In the genomic region with DNA sequence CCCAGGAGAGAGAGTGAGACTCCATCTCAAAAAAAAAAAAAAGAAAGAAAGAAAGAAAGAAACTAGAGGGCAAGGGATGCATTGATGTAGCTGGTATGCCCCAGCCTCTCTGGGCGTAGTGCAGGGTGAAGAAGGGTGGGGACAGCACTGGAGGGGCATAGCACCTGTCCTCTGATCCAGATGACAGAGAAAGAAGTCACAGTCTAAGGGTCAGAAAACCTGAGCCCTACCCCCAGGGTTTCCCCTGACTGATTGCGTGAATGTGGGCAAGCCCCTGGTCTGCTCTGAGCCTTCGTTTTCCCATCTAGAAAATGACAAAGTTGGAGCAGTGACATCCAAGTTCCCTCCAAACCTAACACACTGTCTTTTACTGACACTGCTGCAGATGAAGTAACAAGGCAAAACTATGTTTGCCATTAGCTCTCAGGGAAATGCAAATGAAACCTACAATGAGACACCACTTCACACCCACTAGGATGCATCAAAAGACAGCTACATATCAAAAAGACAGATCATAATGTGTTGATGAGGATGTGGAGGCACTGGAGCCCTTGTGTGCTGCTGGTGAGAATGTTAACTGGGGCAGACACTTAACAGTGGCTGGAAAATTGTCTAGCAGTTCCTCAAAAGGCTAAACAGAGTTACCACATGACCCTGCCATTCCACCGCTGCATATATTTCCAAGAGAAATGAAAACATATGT, we compare ENCODE assay signal across 32 cellular contexts. TPM values are rescaled to one million over a fixed set of nuclear protein-coding genes. Genes with fewer than 3 reads are reported as not detected.
DNase-seq lines count a peak whose midpoint lies in the region; ATAC-seq, FAIRE-seq and TF ChIP-seq lines count a peak whose summit lies in the region.
"Had no signal": no experiment of that assay in that cellular context is flagged by ENCODE, and none has a peak within 500 bp of the region (broad histone marks: within the 10 kb centered on the region; RNA-seq: fewer than 3 reads in every experiment).

No MANE protein-coding gene starts in this region.

- no peak for TF ChIP-seq CTCF in activated CD8-positive, alpha-beta T cell treated with anti-CD3 and anti-CD28 coated beads for 36 hours (IDR thresholded peaks at IDR 0.05)
- no peak for TF ChIP-seq CTCF in GM12878 (IDR thresholded peaks at IDR 0.05 in 2 of 3, conservative IDR thresholded peaks at IDR 0.05 in 1 of 3; ENCODE audit: control insufficient read depth in 2 of 3, extremely low read depth in 1 of 3, insufficient read depth in 1 of 3, low read depth in 3 of 3, low read length in 3 of 3)
- TF ChIP-seq CTCF in OCI-LY7 (conservative IDR thresholded peaks at IDR 0.05; ENCODE audit: low read length) = no peak

- POLR2A ChIA-PET in activated CD8-positive, alpha-beta T cell treated with anti-CD3 and anti-CD28 coated beads for 36 hours (lab: Charles Lee) = no interaction called here
- POLR2A ChIA-PET in activated CD8-positive, alpha-beta T cell treated with anti-CD3 and anti-CD28 coated beads, Interleukin-2, amount 10 ng/mL, durations not matched to agents 7 days and 5 days (lab: Charles Lee) = interaction anchor here (0.6 to 0.8 kb wide), 2 partner anchors 19 to 53 kb away, joined by 3 to 4 read pairs; no protein-coding TSS in a partner anchor
- POLR2A ChIA-PET in CD8-positive, alpha-beta memory T cell (lab: Charles Lee) = no interaction called here
- POLR2A ChIA-PET in GM12878 (lab: Charles Lee) = interaction anchor here (0.7 kb wide), 1 partner anchor 95 kb away, joined by 4 read pairs; no protein-coding TSS in a partner anchor
- POLR2A ChIA-PET in OCI-LY7 (lab: Charles Lee) = no interaction called here

- CTCF ChIA-PET in activated CD8-positive, alpha-beta T cell treated with anti-CD3 and anti-CD28 coated beads for 36 hours (lab: Charles Lee) = interaction anchor here (0.7 kb wide), 1 partner anchor 99 kb away, joined by 3 read pairs; no protein-coding TSS in a partner anchor
- CTCF ChIA-PET in activated CD8-positive, alpha-beta T cell treated with anti-CD3 and anti-CD28 coated beads, Interleukin-2, amount 10 ng/mL, durations not matched to agents 7 days and 5 days (lab: Charles Lee) = interaction anchor here (1.1 to 1.4 kb wide), 3 partner anchors 17 to 99 kb away, joined by 3 read pairs; no protein-coding TSS in a partner anchor
- CTCF ChIA-PET in CD8-positive, alpha-beta memory T cell (lab: Charles Lee) = no interaction called here
- CTCF ChIA-PET in GM12878 (lab: Yijun Ruan, JAX) (interaction anchor here (0.9 kb wide), 1 partner anchor 434 kb away, joined by 3 read pairs; no protein-coding TSS in a partner anchor), OCI-LY7 (lab: Charles Lee; ENCODE audit: unreplicated experiment) (no interaction called here)

- SMC1A ChIA-PET in GM12878 (lab: Charles Lee; ENCODE audit: uncharacterized antibody, unreplicated experiment) = interaction anchor here (1.1 kb wide), 1 partner anchor 11 kb away, joined by 4 read pairs; no protein-coding TSS in a partner anchor

- H3K27me3 ChIP-seq in CD8-positive, alpha-beta memory T cell (ENCODE audit: insufficient read depth, low read length, poor library complexity, severe bottlenecking) = no peaks in the 10 kb centered on the region
- H3K27me3 ChIP-seq in GM12878 (replicated peaks in 1 of 2; ENCODE audit: control insufficient read depth in 2 of 2, insufficient read depth in 2 of 2, low read length in 1 of 2) = peaks cover 0 to 1% of the 10 kb centered on the region in 2 experiments; a peak in 2 of 4 replicates
- H3K27me3 ChIP-seq: breast epithelium, hepatocyte, MG63, transverse colon had no signal

- TF ChIP-seq RAD21 in GM12878 (IDR thresholded peaks at IDR 0.05; ENCODE audit: insufficient read depth, low read depth, low read length) = no peak

- TF ChIP-seq EP300 in GM12878 (IDR thresholded peaks at IDR 0.05; ENCODE audit: borderline replicate concordance in 1 of 2, control insufficient read depth in 1 of 2, low read depth in 2 of 2, low read length in 2 of 2) = no peak

- no peak overlapping the region for H3K4me3 ChIP-seq in CD8-positive, alpha-beta memory T cell (ENCODE audit: low read length)
- H3K4me3 ChIP-seq in GM12878 = no peak overlapping the region
- no peak overlapping the region for H3K4me3 ChIP-seq in OCI-LY7 (ENCODE audit: low read depth, low read length, poor library complexity, severe bottlenecking)
- H3K4me3 ChIP-seq: breast epithelium, hepatocyte, K562, lower lobe of right lung, MG63, SJCRH30, smooth muscle cell, transverse colon had no signal

- peak; percentile 64 for ATAC-seq in activated CD8-positive, alpha-beta T cell treated with anti-CD3 and anti-CD28 coated beads for 36 hours
- no peak for ATAC-seq in activated CD8-positive, alpha-beta T cell treated with anti-CD3 and anti-CD28 coated beads, Interleukin-2, amount 10 ng/mL, durations not matched to agents 7 days and 5 days
- ATAC-seq in GM12878 (peak; percentile 40), HG02588 (IDR thresholded peaks at IDR 0.05; ENCODE audit: unreplicated experiment) (no peak)
- peak; percentile 43 to 76 for ATAC-seq in natural killer cell treated with Interleukin-12 subunit alpha and Interleukin-12 subunit beta and Interleukin-15 and Interleukin-18, amount 100 ng/mL, for 72 hours
- ATAC-seq: activated CD8-positive, alpha-beta memory T cell treated with anti-CD3 and anti-CD28 coated beads, Interleukin-2, amount 10 ng/mL, durations not matched to agents 7 days and 5 days; K562; lower lobe of right lung had no signal

- no peak overlapping the region for H3K4me3 Mint-ChIP-seq in activated CD8-positive, alpha-beta T cell treated with anti-CD3 and anti-CD28 coated beads for 36 hours
- H3K4me3 Mint-ChIP-seq in activated CD8-positive, alpha-beta T cell treated with anti-CD3 and anti-CD28 coated beads, Interleukin-2, amount 10 ng/mL, durations not matched to agents 7 days and 5 days = no peak overlapping the region
- H3K4me3 Mint-ChIP-seq in CD8-positive, alpha-beta memory T cell = peak overlapping the region in 3 of 7 donors; percentile 14 to 58 (median 36)
- peak overlapping the region; percentile 21 for H3K4me3 Mint-ChIP-seq in natural killer cell treated with Interleukin-12 subunit alpha and Interleukin-12 subunit beta and Interleukin-15 and Interleukin-18, amount 100 ng/mL, for 72 hours
- H3K4me3 Mint-ChIP-seq: activated CD4-positive, alpha-beta T cell treated with anti-CD3 and anti-CD28 coated beads, Interleukin-2, amount 10 ng/mL, durations not matched to agents 7 days and 5 days; activated CD8-positive, alpha-beta memory T cell treated with anti-CD3 and anti-CD28 coated beads, Interleukin-2, amount 10 ng/mL, durations not matched to agents 7 days and 5 days; activated naive CD4-positive, alpha-beta T cell treated with anti-CD3 and anti-CD28 coated beads, Interleukin-2, amount 50 U/mL, for 24 hours; activated T-helper 1 cell treated with anti-CD3 and anti-CD28 coated beads, Interleukin-12 subunit alpha, Interleukin-12 subunit beta, Interleukin-2, Interleukin-4 antibody, amounts not matched to agents 30 ng/mL and 10 ng/mL and 1 ng/mL, durations not matched to agents 14 hours and 24 hours and 36 hours; B cell; nephron had no signal

- 25% methylated on average over 4 of the region's 4 CpGs for WGBS in GM12878 (ENCODE audit: insufficient coverage, insufficient replicate concordance, low lambda C conversion rate, missing lambda C conversion rate)

- BruUV-seq in GM12878 (replicated peaks; lab: Mats Ljungman, UMichigan) (no TSS peak), OCI-LY7 (replicated peaks; lab: Mats Ljungman, UMichigan) (no TSS peak)

- no peaks in the 10 kb centered on the region for H4K20me1 ChIP-seq in GM12878 (ENCODE audit: control insufficient read depth, insufficient read depth)
- no peaks in the 10 kb centered on the region for H4K20me1 ChIP-seq in OCI-LY7 (ENCODE audit: insufficient read depth, low read length)

- H3K79me2 ChIP-seq in GM12878 (ENCODE audit: control insufficient read depth, insufficient read depth, low read length) (no peaks in the 10 kb centered on the region), OCI-LY7 (ENCODE audit: insufficient read depth, low read depth, low read length) (no peaks in the 10 kb centered on the region)
- H3K79me2 ChIP-seq: hepatocyte had no signal

- H3K36me3 ChIP-seq in CD8-positive, alpha-beta memory T cell (ENCODE audit: insufficient read depth, low read length) = no peaks in the 10 kb centered on the region
- H3K36me3 ChIP-seq in GM12878 (ENCODE audit: control insufficient read depth in 2 of 2, insufficient read depth in 2 of 2, low read length in 1 of 2) = no peaks in the 10 kb centered on the region
- H3K36me3 ChIP-seq in OCI-LY7 (ENCODE audit: insufficient read depth, low read length) = no peaks in the 10 kb centered on the region
- H3K36me3 ChIP-seq: breast epithelium, lower lobe of right lung, MG63, SJCRH30, transverse colon, WERI-Rb-1 had no signal

- H3K36me3 Mint-ChIP-seq in activated CD8-positive, alpha-beta T cell treated with anti-CD3 and anti-CD28 coated beads for 36 hours (ENCODE audit: low read depth) = no peaks in the 10 kb centered on the region
- no peaks in the 10 kb centered on the region for H3K36me3 Mint-ChIP-seq in activated CD8-positive, alpha-beta T cell treated with anti-CD3 and anti-CD28 coated beads, Interleukin-2, amount 10 ng/mL, durations not matched to agents 7 days and 5 days (ENCODE audit: low read depth)
- no peaks in the 10 kb centered on the region for H3K36me3 Mint-ChIP-seq in CD8-positive, alpha-beta memory T cell
- H3K36me3 Mint-ChIP-seq in natural killer cell treated with Interleukin-12 subunit alpha and Interleukin-12 subunit beta and Interleukin-15 and Interleukin-18, amount 100 ng/mL, for 72 hours = no peaks in the 10 kb centered on the region
- H3K36me3 Mint-ChIP-seq: activated naive CD4-positive, alpha-beta T cell treated with anti-CD3 and anti-CD28 coated beads, Interleukin-2, amount 50 U/mL, for 24 hours had no signal

- RAD21 ChIA-PET in GM12878 (lab: Charles Lee; ENCODE audit: unreplicated experiment) = interaction anchor here (0.6 kb wide), 1 partner anchor 39 kb away, joined by 3 read pairs; no protein-coding TSS in a partner anchor

- no peak overlapping the region for H3K27ac ChIP-seq in CD8-positive, alpha-beta memory T cell (ENCODE audit: low read depth, low read length)
- H3K27ac ChIP-seq in GM12878 (ENCODE audit: control insufficient read depth, insufficient read depth) (no peak overlapping the region), OCI-LY7 (ENCODE audit: low read depth, low read length, poor library complexity, severe bottlenecking) (no peak overlapping the region)
- H3K27ac ChIP-seq: breast epithelium, hepatocyte, lower lobe of right lung, SJCRH30, transverse colon, WERI-Rb-1 had no signal

- no peak for DNase-seq in activated CD8-positive, alpha-beta T cell treated with anti-CD3 and anti-CD28 coated beads for 36 hours
- DNase-seq in activated CD8-positive, alpha-beta T cell treated with anti-CD3 and anti-CD28 coated beads, Interleukin-2, amount 10 ng/mL, durations not matched to agents 7 days and 5 days = no peak
- DNase-seq in CD8-positive, alpha-beta memory T cell = peak in 1 of 5 donors; percentile 28
- DNase-seq in GM12878 (ENCODE audit: low read depth, low spot score) = no peak
- DNase-seq in natural killer cell treated with Interleukin-12 subunit alpha and Interleukin-12 subunit beta and Interleukin-15 and Interleukin-18, amount 100 ng/mL, for 72 hours (ENCODE audit: low spot score) = no peak
- no peak for DNase-seq in OCI-LY7 (ENCODE audit: low spot score)
- DNase-seq in AG08395 (ENCODE audit: low spot score) = no peak
- DNase-seq: activated CD4-positive, alpha-beta T cell treated with anti-CD3 and anti-CD28 coated beads, Interleukin-2, amount 10 ng/mL, durations not matched to agents 7 days and 5 days; activated CD8-positive, alpha-beta memory T cell treated with anti-CD3 and anti-CD28 coated beads, Interleukin-2, amount 10 ng/mL, durations not matched to agents 7 days and 5 days; anterior cingulate cortex; lower lobe of right lung; MG63; NCI-H1417; NCI-H2029 treated with DMSO at 0.1 percent for 48 hours; NCI-H2227 treated with DMSO at 0.1 percent for 48 hours; SJCRH30; stimulated activated CD4-positive, alpha-beta T cell treated with anti-CD3 and anti-CD28 coated beads, Interleukin-1b, Interleukin-23, amount 100 ng/mL, for 48 hours; T1000; transverse colon; WERI-Rb-1 had no signal

- peaks cover 9% of the 10 kb centered on the region for H3K4me1 ChIP-seq in CD8-positive, alpha-beta memory T cell (ENCODE audit: insufficient read depth, low read length)
- H3K4me1 ChIP-seq in GM12878 (ENCODE audit: control insufficient read depth, insufficient read depth, low read length) (peaks cover 25% of the 10 kb centered on the region), OCI-LY7 (ENCODE audit: insufficient read depth, low read length, poor library complexity, severe bottlenecking) (no peaks in the 10 kb centered on the region)
- H3K4me1 ChIP-seq: breast epithelium, lower lobe of right lung, transverse colon had no signal

- intact Hi-C loops in activated CD8-positive, alpha-beta T cell treated with anti-CD3 and anti-CD28 coated beads for 36 hours (cut with micrococcal nuclease) = no loop called here
- intact Hi-C loops in GM12878 (cut with micrococcal nuclease; ENCODE audit: unreplicated experiment) = no loop called here
- intact Hi-C loops in OCI-LY7 (cut with micrococcal nuclease; ENCODE audit: unreplicated experiment) = no loop called here

- no peak overlapping the region for H2AFZ ChIP-seq in GM12878 (ENCODE audit: control insufficient read depth, low read depth, low read length)
- no peak overlapping the region for H2AFZ ChIP-seq in OCI-LY7 (ENCODE audit: low read length)
- H2AFZ ChIP-seq: hepatocyte had no signal

- no peaks in the 10 kb centered on the region for H3K9me3 ChIP-seq in CD8-positive, alpha-beta memory T cell (ENCODE audit: low read length)
- H3K9me3 ChIP-seq in GM12878 (replicated peaks; ENCODE audit: control insufficient read depth, insufficient read depth, low read length) (no peaks in the 10 kb centered on the region; the same call in 2 of the 3 replicates), OCI-LY7 (ENCODE audit: low read length) (no peaks in the 10 kb centered on the region)
- H3K9me3 ChIP-seq: breast epithelium, lower lobe of right lung, MG63, SJCRH30, transverse colon had no signal

- no peaks in the 10 kb centered on the region for H3K9me3 Mint-ChIP-seq in activated CD8-positive, alpha-beta T cell treated with anti-CD3 and anti-CD28 coated beads for 36 hours
- no peaks in the 10 kb centered on the region for H3K9me3 Mint-ChIP-seq in activated CD8-positive, alpha-beta T cell treated with anti-CD3 and anti-CD28 coated beads, Interleukin-2, amount 10 ng/mL, durations not matched to agents 7 days and 5 days (ENCODE audit: insufficient read depth)
- H3K9me3 Mint-ChIP-seq in CD8-positive, alpha-beta memory T cell = no peaks in the 10 kb centered on the region
- peaks cover 5% of the 10 kb centered on the region for H3K9me3 Mint-ChIP-seq in natural killer cell treated with Interleukin-12 subunit alpha and Interleukin-12 subunit beta and Interleukin-15 and Interleukin-18, amount 100 ng/mL, for 72 hours
- H3K9me3 Mint-ChIP-seq: activated naive CD4-positive, alpha-beta T cell treated with anti-CD3 and anti-CD28 coated beads, Interleukin-2, amount 50 U/mL, for 24 hours; activated T-helper 1 cell treated with anti-CD3 and anti-CD28 coated beads, Interleukin-12 subunit alpha, Interleukin-12 subunit beta, Interleukin-2, Interleukin-4 antibody, amounts not matched to agents 30 ng/mL and 10 ng/mL and 1 ng/mL, durations not matched to agents 14 hours and 24 hours and 36 hours; nephron had no signal

- no peak for FAIRE-seq in GM12878 (lab: Jason Lieb, UNC)
- FAIRE-seq: endothelial cell of umbilical vein, H54, HTR-8/SVneo had no signal

- no peaks in the 10 kb centered on the region for H3K9me2 ChIP-seq in OCI-LY7 (ENCODE audit: insufficient read depth, low read length)

- H3K27ac Mint-ChIP-seq in activated CD8-positive, alpha-beta T cell treated with anti-CD3 and anti-CD28 coated beads for 36 hours = no peak overlapping the region
- H3K27ac Mint-ChIP-seq in activated CD8-positive, alpha-beta T cell treated with anti-CD3 and anti-CD28 coated beads, Interleukin-2, amount 10 ng/mL, durations not matched to agents 7 days and 5 days = no peak overlapping the region
- H3K27ac Mint-ChIP-seq in CD8-positive, alpha-beta memory T cell = peak overlapping the region in 7 of 8 donors; percentile 31 to 86 (median 84)
- peak overlapping the region; percentile 37 to 41 for H3K27ac Mint-ChIP-seq in natural killer cell treated with Interleukin-12 subunit alpha and Interleukin-12 subunit beta and Interleukin-15 and Interleukin-18, amount 100 ng/mL, for 72 hours
- H3K27ac Mint-ChIP-seq: activated CD4-positive, alpha-beta T cell treated with anti-CD3 and anti-CD28 coated beads, Interleukin-2, amount 10 ng/mL, durations not matched to agents 7 days and 5 days; activated CD8-positive, alpha-beta memory T cell treated with anti-CD3 and anti-CD28 coated beads, Interleukin-2, amount 10 ng/mL, durations not matched to agents 7 days and 5 days; activated naive CD4-positive, alpha-beta T cell treated with anti-CD3 and anti-CD28 coated beads, Interleukin-2, amount 50 U/mL, for 24 hours; activated T-helper 1 cell treated with anti-CD3 and anti-CD28 coated beads, Interleukin-12 subunit alpha, Interleukin-12 subunit beta, Interleukin-2, Interleukin-4 antibody, amounts not matched to agents 30 ng/mL and 10 ng/mL and 1 ng/mL, durations not matched to agents 14 hours and 24 hours and 36 hours; B cell; nephron had no signal

- peaks cover 15% of the 10 kb centered on the region for H3K4me1 Mint-ChIP-seq in activated CD8-positive, alpha-beta T cell treated with anti-CD3 and anti-CD28 coated beads for 36 hours (ENCODE audit: low read depth)
- H3K4me1 Mint-ChIP-seq in activated CD8-positive, alpha-beta T cell treated with anti-CD3 and anti-CD28 coated beads, Interleukin-2, amount 10 ng/mL, durations not matched to agents 7 days and 5 days (ENCODE audit: low read depth) = peaks cover 33% of the 10 kb centered on the region
- H3K4me1 Mint-ChIP-seq in CD8-positive, alpha-beta memory T cell = peaks cover 16 to 45% (median 27%) of the 10 kb centered on the region in 3 donors
- H3K4me1 Mint-ChIP-seq in natural killer cell treated with Interleukin-12 subunit alpha and Interleukin-12 subunit beta and Interleukin-15 and Interleukin-18, amount 100 ng/mL, for 72 hours (ENCODE audit: low read depth in 2 of 2) = peaks cover 30 to 38% of the 10 kb centered on the region in 2 donors
- H3K4me1 Mint-ChIP-seq: activated naive CD4-positive, alpha-beta T cell treated with anti-CD3 and anti-CD28 coated beads, Interleukin-2, amount 50 U/mL, for 24 hours had no signal

- no peak overlapping the region for H3K9ac ChIP-seq in GM12878 (ENCODE audit: control insufficient read depth, insufficient read depth, low read length)

- no peaks in the 10 kb centered on the region for H3K27me3 Mint-ChIP-seq in activated CD8-positive, alpha-beta T cell treated with anti-CD3 and anti-CD28 coated beads for 36 hours
- H3K27me3 Mint-ChIP-seq in activated CD8-positive, alpha-beta T cell treated with anti-CD3 and anti-CD28 coated beads, Interleukin-2, amount 10 ng/mL, durations not matched to agents 7 days and 5 days (ENCODE audit: low read depth) = peaks cover 36% of the 10 kb centered on the region
- no peaks in the 10 kb centered on the region for H3K27me3 Mint-ChIP-seq in CD8-positive, alpha-beta memory T cell
- peaks cover 5 to 6% of the 10 kb centered on the region in 2 donors for H3K27me3 Mint-ChIP-seq in natural killer cell treated with Interleukin-12 subunit alpha and Interleukin-12 subunit beta and Interleukin-15 and Interleukin-18, amount 100 ng/mL, for 72 hours
- H3K27me3 Mint-ChIP-seq: activated naive CD4-positive, alpha-beta T cell treated with anti-CD3 and anti-CD28 coated beads, Interleukin-2, amount 50 U/mL, for 24 hours; B cell had no signal

- no peak for TF ChIP-seq POLR2A in GM12878 (IDR thresholded peaks at IDR 0.05; ENCODE audit: low read depth, low read length)

- H3K4me2 ChIP-seq in GM12878 (ENCODE audit: control insufficient read depth, insufficient read depth) = no peak overlapping the region
- no peak overlapping the region for H3K4me2 ChIP-seq in OCI-LY7 (ENCODE audit: low read length)
- H3K4me2 ChIP-seq: hepatocyte, smooth muscle cell had no signal

- in situ Hi-C loops in GM12878 (cut with MboI) = no loop called here

RNA-seq across cellular contexts. Expression of a gene that starts 19.5 kb away (rescaled TPM):
- 100 to 1,000 TPM; 341 to 368 TPM for total RNA-seq in activated CD8-positive, alpha-beta T cell treated with anti-CD3 and anti-CD28 coated beads for 36 hours
- total RNA-seq in activated CD8-positive, alpha-beta T cell treated with anti-CD3 and anti-CD28 coated beads, Interleukin-2, amount 10 ng/mL, durations not matched to agents 7 days and 5 days = 100 to 1,000 TPM; 292 to 315 TPM
- total RNA-seq in CD8-positive, alpha-beta memory T cell = 100 to 1,000 TPM; 560 to 565 TPM
- polyA plus RNA-seq in CD8-positive, alpha-beta memory T cell = 358 TPM
- 50.8 and 56.1 TPM in 2 replicates for total RNA-seq in GM12878 (2013; cell fraction: nucleolus; rRNA removed)
- 120 and 131 TPM in 2 replicates for total RNA-seq in GM12878 (2014; rRNA removed)
- 191 and 196 TPM in 2 replicates for total RNA-seq in GM12878 (2014; rRNA removed; fragmentation: Illumina TruSeq; extraction: Trizol)
- 283 and 290 TPM in 2 replicates for total RNA-seq in GM12878 (2021)
- polyA plus RNA-seq in GM12878 (2011; ENCODE audit: low read depth) = 105 TPM
- polyA plus RNA-seq in GM12878 (2011; rRNA removed) = 309 and 430 TPM in 2 replicates
- 158 and 161 TPM in 2 replicates for polyA plus RNA-seq in GM12878 (2011; cell fraction: cytosol; rRNA removed)
- 85.4 and 90.9 TPM in 2 replicates for polyA plus RNA-seq in GM12878 (2011; cell fraction: nucleus; rRNA removed)
- 160 and 183 TPM in 2 replicates for polyA plus RNA-seq in GM12878 (2012)
- 241 and 289 TPM in 2 replicates for polyA plus RNA-seq in GM12878 (2014; fragmentation: Illumina TruSeq; extraction: Trizol)
- 100 to 1,000 TPM in 1 of 2 experiments, 10 to 100 TPM in 1; 63.0 to 136 TPM for polyA plus RNA-seq in GM12878 (2014; fragmentation: Nextera tagmentation; extraction: Ambion mirVana)
- polyA plus RNA-seq in GM12878 (2014; rRNA removed) = 178 and 197 TPM in 2 replicates
- polyA plus RNA-seq in GM12878 (2016; fragmentation: Nextera tagmentation; extraction: Ambion mirVana) = 100 to 1,000 TPM; 513 to 515 TPM
- 150 and 269 TPM in 2 replicates for polyA minus RNA-seq in GM12878 (2011; rRNA and poly(A)+ RNA removed)
- 127 and 130 TPM in 2 replicates for polyA minus RNA-seq in GM12878 (2011; cell fraction: cytosol; rRNA and poly(A)+ RNA removed)
- polyA minus RNA-seq in GM12878 (2011; cell fraction: nucleus; rRNA and poly(A)+ RNA removed) = 24.7 and 43.6 TPM in 2 replicates
- 100 to 1,000 TPM; 221 to 318 TPM for total RNA-seq in natural killer cell treated with Interleukin-12 subunit alpha and Interleukin-12 subunit beta and Interleukin-15 and Interleukin-18, amount 100 ng/mL, for 72 hours
- 152 and 181 TPM in 2 replicates for total RNA-seq in OCI-LY7 (2014; rRNA removed; shearing (Covaris generic))
- total RNA-seq in OCI-LY7 (2022) = 252 and 268 TPM in 2 replicates

Comparison
In these comparisons a context has a peak if more than half of its experiments do, and no peak if none do; other contexts are left out.
1. ATAC-seq: peak in activated CD8-positive, alpha-beta T cell treated with anti-CD3 and anti-CD28 coated beads for 36 hours (single experiment), GM12878 (single experiment) and natural killer cell treated with Interleukin-12 subunit alpha and Interleukin-12 subunit beta and Interleukin-15 and Interleukin-18, amount 100 ng/mL, for 72 hours (2 of 2); none in activated CD8-positive, alpha-beta T cell treated with anti-CD3 and anti-CD28 coated beads, Interleukin-2, amount 10 ng/mL, durations not matched to agents 7 days and 5 days (single experiment) and HG02588 (single experiment).
2. POLR2A ChIA-PET loops: an anchor here in activated CD8-positive, alpha-beta T cell treated with anti-CD3 and anti-CD28 coated beads, Interleukin-2, amount 10 ng/mL, durations not matched to agents 7 days and 5 days (0.6 to 0.8 kb wide) and GM12878 (0.7 kb wide); none called in activated CD8-positive, alpha-beta T cell treated with anti-CD3 and anti-CD28 coated beads for 36 hours, CD8-positive, alpha-beta memory T cell and OCI-LY7.
3. H3K27ac Mint-ChIP-seq: peak in CD8-positive, alpha-beta memory T cell (7 of 8) and natural killer cell treated with Interleukin-12 subunit alpha and Interleukin-12 subunit beta and Interleukin-15 and Interleukin-18, amount 100 ng/mL, for 72 hours (2 of 2); none in activated CD8-positive, alpha-beta T cell treated with anti-CD3 and anti-CD28 coated beads for 36 hours (single experiment) and activated CD8-positive, alpha-beta T cell treated with anti-CD3 and anti-CD28 coated beads, Interleukin-2, amount 10 ng/mL, durations not matched to agents 7 days and 5 days (single experiment).
4. CTCF ChIA-PET loops: an anchor here in activated CD8-positive, alpha-beta T cell treated with anti-CD3 and anti-CD28 coated beads for 36 hours (0.7 kb wide), activated CD8-positive, alpha-beta T cell treated with anti-CD3 and anti-CD28 coated beads, Interleukin-2, amount 10 ng/mL, durations not matched to agents 7 days and 5 days (1.1 to 1.4 kb wide) and GM12878 (0.9 kb wide); none called in CD8-positive, alpha-beta memory T cell and OCI-LY7.